ENCODE assay signal across 8 cellular contexts in the genomic region with DNA sequence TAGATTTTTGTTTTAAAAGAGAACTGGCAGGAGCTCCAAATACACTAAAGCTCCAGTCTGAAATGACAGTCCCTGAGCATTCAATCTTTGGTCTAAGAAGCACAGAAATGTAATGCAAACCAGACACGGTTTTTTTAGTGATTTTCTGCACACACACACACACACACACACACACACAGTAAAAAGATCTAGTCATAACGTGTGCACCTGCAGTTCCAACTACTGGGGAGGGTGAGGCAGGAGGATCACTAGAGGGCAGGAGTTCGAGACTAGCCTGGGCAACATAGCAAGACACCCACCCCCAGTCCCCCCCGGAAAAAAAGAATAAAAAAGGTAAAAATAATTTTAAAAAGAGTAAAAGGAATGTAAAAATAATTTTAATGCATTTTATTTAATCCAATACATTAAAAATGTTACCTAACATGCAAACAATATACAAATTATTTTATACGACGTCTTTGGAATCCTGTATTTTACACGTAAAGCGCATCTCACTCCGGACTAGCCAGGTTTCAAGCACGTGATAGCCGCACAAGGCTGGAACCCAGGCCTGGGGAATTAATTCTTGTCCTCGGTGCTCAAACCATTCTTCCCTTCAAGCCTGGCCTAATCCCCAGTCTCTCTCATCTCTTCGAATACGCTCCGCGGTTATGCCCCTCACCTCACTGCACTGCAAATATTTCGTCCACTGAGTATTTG. TPM values are rescaled to one million over a fixed set of nuclear protein-coding genes. Genes with fewer than 3 reads are reported as not detected.
A peak's percentile ranks its signal among the peaks of the same experiment; 100 is the strongest.
DNase-seq lines count a peak whose midpoint lies in the region; ATAC-seq and TF ChIP-seq lines count a peak whose summit lies in the region.

No MANE protein-coding gene starts in this region.

- peak overlapping the region; percentile 92 for H3K27ac ChIP-seq in CD4-positive, alpha-beta T cell (ENCODE audit: low read depth, low read length)

- no peaks in the 10 kb centered on the region for H3K27me3 ChIP-seq in CD4-positive, alpha-beta T cell (ENCODE audit: control insufficient read depth, insufficient read depth, low read length)

- peak; percentile 8 for ATAC-seq in CD4-positive, alpha-beta T cell (ENCODE audit: poor library complexity)
- ATAC-seq in naive thymus-derived CD8-positive, alpha-beta T cell = peak in 1 of 2 donors; percentile 8
- ATAC-seq in GM18519 (IDR thresholded peaks at IDR 0.05; ENCODE audit: low FRiP score, unreplicated experiment) = no peak
- no peak for ATAC-seq in HG02588 (IDR thresholded peaks at IDR 0.05; ENCODE audit: unreplicated experiment)
- ATAC-seq in GM21723 (IDR thresholded peaks at IDR 0.05; ENCODE audit: unreplicated experiment) = no peak

- H3K9me3 Mint-ChIP-seq in CD4-positive, alpha-beta T cell = peaks cover under 1% of the 10 kb centered on the region
- H3K9me3 Mint-ChIP-seq in chondrocyte (ENCODE audit: low read depth) = peaks cover under 1% of the 10 kb centered on the region
- peaks cover 0 to under 1% (median 0%) of the 10 kb centered on the region in 9 donors for H3K9me3 Mint-ChIP-seq in naive thymus-derived CD8-positive, alpha-beta T cell

- CTCF ChIA-PET in CD4-positive, alpha-beta T cell (lab: Charles Lee) = interaction anchor here (1.0 to 11.7 kb wide), 8 partner anchors 22 to 41 kb away, joined by 3 to 130 read pairs (median 8); no protein-coding TSS in a partner anchor

- no peak for TF ChIP-seq CTCF in CD4-positive, alpha-beta T cell (IDR thresholded peaks at IDR 0.05)
- TF ChIP-seq CTCF in chondrocyte (IDR thresholded peaks at IDR 0.05) = no peak

- intact Hi-C loops in CD4-positive, alpha-beta T cell (cut with DNase I, micrococcal nuclease) = loop anchor here (1.0 to 2.0 kb wide), 6 partner anchors 13 to 87 kb away; a partner anchor contains a TSS

- POLR2A ChIA-PET in CD4-positive, alpha-beta T cell (lab: Charles Lee) = interaction anchor here (1.1 to 6.1 kb wide), 13 partner anchors 9 to 726 kb away, joined by 4 to 78 read pairs (median 9); a partner anchor contains a TSS
- POLR2A ChIA-PET in naive thymus-derived CD8-positive, alpha-beta T cell (lab: Charles Lee) = interaction anchor here (0.6 to 8.8 kb wide), 23 partner anchors 8 to 725 kb away, joined by 3 to 151 read pairs (median 6); a partner anchor contains a TSS

- DNase-seq in CD4-positive, alpha-beta T cell = no peak
- DNase-seq in LoVo (ENCODE audit: low spot score) (peak; percentile 5), chondrocyte (ENCODE audit: low spot score) (no peak), NCI-H774 (lab: John Stamatoyannopoulos, UW) (no peak)
- no peak for DNase-seq in naive thymus-derived CD8-positive, alpha-beta T cell

- no peaks in the 10 kb centered on the region for H3K27me3 Mint-ChIP-seq in CD4-positive, alpha-beta T cell
- H3K27me3 Mint-ChIP-seq in chondrocyte (ENCODE audit: low read depth) = no peaks in the 10 kb centered on the region
- H3K27me3 Mint-ChIP-seq in naive thymus-derived CD8-positive, alpha-beta T cell = no peaks in the 10 kb centered on the region

- H3K9me3 ChIP-seq in CD4-positive, alpha-beta T cell (ENCODE audit: control insufficient read depth, low read length) = no peaks in the 10 kb centered on the region

- peak overlapping the region; percentile 100 for H3K27ac Mint-ChIP-seq in CD4-positive, alpha-beta T cell
- H3K27ac Mint-ChIP-seq in chondrocyte (ENCODE audit: unreplicated experiment) = peak overlapping the region; percentile 99
- peak overlapping the region; percentile 98 to 100 (median 100) for H3K27ac Mint-ChIP-seq in naive thymus-derived CD8-positive, alpha-beta T cell

- peaks cover 57% of the 10 kb centered on the region for H3K4me1 Mint-ChIP-seq in CD4-positive, alpha-beta T cell (ENCODE audit: low read depth)
- peaks cover 40% of the 10 kb centered on the region for H3K4me1 Mint-ChIP-seq in chondrocyte (ENCODE audit: low read depth)
- peaks cover 32 to 63% (median 59%) of the 10 kb centered on the region in 4 donors for H3K4me1 Mint-ChIP-seq in naive thymus-derived CD8-positive, alpha-beta T cell

- peaks cover 32% of the 10 kb centered on the region for H3K36me3 Mint-ChIP-seq in CD4-positive, alpha-beta T cell (ENCODE audit: low read depth)
- no peaks in the 10 kb centered on the region for H3K36me3 Mint-ChIP-seq in chondrocyte (ENCODE audit: low read depth)
- H3K36me3 Mint-ChIP-seq in naive thymus-derived CD8-positive, alpha-beta T cell = peaks cover 0 to 16% (median under 1%) of the 10 kb centered on the region in 3 donors

- peak overlapping the region; percentile 99 for H3K4me3 Mint-ChIP-seq in CD4-positive, alpha-beta T cell
- H3K4me3 Mint-ChIP-seq in chondrocyte (ENCODE audit: unreplicated experiment) = peak overlapping the region; percentile 99
- H3K4me3 Mint-ChIP-seq in naive thymus-derived CD8-positive, alpha-beta T cell = peak overlapping the region; percentile 95 to 100 (median 98)

RNA-seq across cellular contexts. Expression of a gene that starts 0.8 kb away (rescaled TPM):
- 10 to 100 TPM; 27.1 to 31.7 TPM for total RNA-seq in CD4-positive, alpha-beta T cell
- 18.9 to 21.1 TPM (median 18.9 TPM) in 3 replicates for total RNA-seq in chondrocyte
- 10 to 100 TPM; 51.2 to 57.2 TPM for total RNA-seq in naive thymus-derived CD8-positive, alpha-beta T cell
- polyA plus RNA-seq in naive thymus-derived CD8-positive, alpha-beta T cell = 10 to 100 TPM; 23.0 to 24.6 (median 23.3) TPM

RNA-seq across cellular contexts. Expression of a gene that starts 23.6 kb away (rescaled TPM):
- total RNA-seq in CD4-positive, alpha-beta T cell = 10 to 100 TPM; 84.6 to 88.5 TPM
- 28.8 to 31.8 TPM (median 29.2 TPM) in 3 replicates for total RNA-seq in chondrocyte
- total RNA-seq in naive thymus-derived CD8-positive, alpha-beta T cell = 100 to 1,000 TPM; 175 to 185 TPM
- 10 to 100 TPM; 39.4 to 61.2 (median 41.6) TPM for polyA plus RNA-seq in naive thymus-derived CD8-positive, alpha-beta T cell
